In the genomic region with DNA sequence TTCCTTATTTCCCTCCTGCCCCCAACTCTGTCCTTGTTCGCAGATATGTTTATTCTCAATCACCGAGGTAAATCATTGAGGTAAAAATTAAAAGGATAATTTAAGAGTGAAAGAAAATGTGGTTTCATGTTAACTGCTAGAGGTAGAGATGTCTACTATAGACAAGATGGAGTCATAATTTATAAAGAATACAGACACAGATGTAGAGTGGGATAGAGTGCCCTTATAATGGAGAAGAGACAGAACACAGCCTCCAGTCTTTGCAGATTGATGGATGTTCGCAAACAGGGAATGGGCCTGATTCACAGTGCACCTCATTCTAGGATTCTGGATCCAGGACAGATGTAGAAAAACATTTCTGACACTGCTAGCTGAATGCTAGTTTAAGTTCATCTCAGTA, we compare ENCODE assay signal across 5 cellular contexts.
"Had no signal": no experiment of that assay in that cellular context is flagged by ENCODE, and none has a peak within 500 bp of the region (broad histone marks: within the 10 kb centered on the region; RNA-seq: fewer than 3 reads in every experiment).

No MANE protein-coding gene starts in this region.

- H3K27ac Mint-ChIP-seq: GM23338, H9 had no signal

- H3K4me1 Mint-ChIP-seq: GM23338, H9 had no signal

- DNase-seq: H9, HCEC 1CT, IMR-90 had no signal

- H3K4me3 Mint-ChIP-seq: GM23338, H9 had no signal

- H2AFZ ChIP-seq: GM23338 had no signal

- H3K9me3 Mint-ChIP-seq: GM23338 had no signal

- H3K4me3 ChIP-seq: GM23338, K562 had no signal

- H3K4me2 ChIP-seq: GM23338 had no signal

- ATAC-seq: GM23338, K562 had no signal
